Comparison of ENCODE assay signal across 10 cellular contexts in genomic region chr15:28919201-28919627, GRCh38. TPM values are rescaled to one million over a fixed set of nuclear protein-coding genes. Genes with fewer than 3 reads are reported as not detected.
DNase-seq lines count a peak whose midpoint lies in the region; ATAC-seq and TF ChIP-seq lines count a peak whose summit lies in the region.
"Had no signal": no experiment of that assay in that cellular context is flagged by ENCODE, and none has a peak within 500 bp of the region (broad histone marks: within the 10 kb centered on the region; RNA-seq: fewer than 3 reads in every experiment).

No MANE protein-coding gene starts in this region.

- intact Hi-C loops in activated CD4-positive, alpha-beta T cell treated with anti-CD3 and anti-CD28 coated beads for 36 hours (cut with DNase I, micrococcal nuclease): no loop called here
- intact Hi-C loops in CD14-positive monocyte (cut with micrococcal nuclease): no loop called here

- peaks cover 53% of the 10 kb centered on the region for H3K4me1 Mint-ChIP-seq in activated CD4-positive, alpha-beta T cell treated with anti-CD3 and anti-CD28 coated beads for 36 hours
- H3K4me1 Mint-ChIP-seq in type B pancreatic cell (ENCODE audit: unreplicated experiment): peaks cover 14% of the 10 kb centered on the region
- H3K4me1 Mint-ChIP-seq in CD14-positive monocyte: no peaks in the 10 kb centered on the region

- peak; percentile 77 for DNase-seq in activated CD4-positive, alpha-beta T cell treated with anti-CD3 and anti-CD28 coated beads for 36 hours
- no peak for DNase-seq in activated CD4-positive, alpha-beta T cell treated with anti-CD3 and anti-CD28 coated beads for 1 hour
- DNase-seq in activated CD8-positive, alpha-beta memory T cell treated with anti-CD3 and anti-CD28 coated beads for 24 hours: peak; percentile 75
- DNase-seq in left kidney (ENCODE audit: low read depth, low spot score) (peak; percentile 74), type B pancreatic cell (ENCODE audit: extremely low spot score, unreplicated experiment) (no peak), CD14-positive monocyte (ENCODE audit: low spot score) (no peak), medulla oblongata (ENCODE audit: extremely low spot score) (no peak)
- DNase-seq: GM23248, T1000 had no signal

- POLR2A ChIA-PET in activated CD4-positive, alpha-beta T cell treated with anti-CD3 and anti-CD28 coated beads for 36 hours (lab: Charles Lee): interaction anchor here (0.5 to 0.6 kb wide), 2 partner anchors 14 to 118 kb away, joined by 3 read pairs; no protein-coding TSS in a partner anchor

- H3K27me3 Mint-ChIP-seq in activated CD4-positive, alpha-beta T cell treated with anti-CD3 and anti-CD28 coated beads for 36 hours: no peaks in the 10 kb centered on the region
- H3K27me3 Mint-ChIP-seq in type B pancreatic cell: no peaks in the 10 kb centered on the region
- H3K27me3 Mint-ChIP-seq in CD14-positive monocyte (ENCODE audit: low read depth in 3 of 3): peaks cover 4 to 13% (median 7%) of the 10 kb centered on the region in 3 donors

- H3K9me3 Mint-ChIP-seq in activated CD4-positive, alpha-beta T cell treated with anti-CD3 and anti-CD28 coated beads for 36 hours (ENCODE audit: low read depth): no peaks in the 10 kb centered on the region
- no peaks in the 10 kb centered on the region for H3K9me3 Mint-ChIP-seq in type B pancreatic cell
- H3K9me3 Mint-ChIP-seq in CD14-positive monocyte: no peaks in the 10 kb centered on the region

- peak overlapping the region; percentile 65 for H3K4me3 Mint-ChIP-seq in activated CD4-positive, alpha-beta T cell treated with anti-CD3 and anti-CD28 coated beads for 36 hours
- peak overlapping the region; percentile 77 for H3K4me3 Mint-ChIP-seq in type B pancreatic cell
- H3K4me3 Mint-ChIP-seq in CD14-positive monocyte: no peak overlapping the region

- ATAC-seq in activated CD4-positive, alpha-beta T cell treated with anti-CD3 and anti-CD28 coated beads for 36 hours: peak; percentile 81
- ATAC-seq in GM21786 (IDR thresholded peaks at IDR 0.05; ENCODE audit: unreplicated experiment): no peak

- TF ChIP-seq CTCF in type B pancreatic cell (conservative IDR thresholded peaks at IDR 0.05) (no peak), CD14-positive monocyte (IDR thresholded peaks at IDR 0.05) (no peak)

- CTCF ChIA-PET in activated CD4-positive, alpha-beta T cell treated with anti-CD3 and anti-CD28 coated beads for 36 hours (lab: Charles Lee): interaction anchor here (0.6 to 3.1 kb wide), 4 partner anchors 10 to 171 kb away, joined by 3 to 11 read pairs (median 3); no protein-coding TSS in a partner anchor

- H3K27ac Mint-ChIP-seq in activated CD4-positive, alpha-beta T cell treated with anti-CD3 and anti-CD28 coated beads for 36 hours: peak overlapping the region; percentile 69
- H3K27ac Mint-ChIP-seq in type B pancreatic cell (peak overlapping the region; percentile 41), CD14-positive monocyte (no peak overlapping the region)

- H3K36me3 Mint-ChIP-seq in activated CD4-positive, alpha-beta T cell treated with anti-CD3 and anti-CD28 coated beads for 36 hours (ENCODE audit: low read depth): peaks cover 8% of the 10 kb centered on the region
- peaks cover 4% of the 10 kb centered on the region for H3K36me3 Mint-ChIP-seq in type B pancreatic cell
- H3K36me3 Mint-ChIP-seq in CD14-positive monocyte: no peaks in the 10 kb centered on the region

RNA-seq across cellular contexts. Expression of gene APBA2, which starts 33.4 kb away (rescaled TPM):
- total RNA-seq in activated CD4-positive, alpha-beta T cell treated with anti-CD3 and anti-CD28 coated beads for 36 hours: 10 to 100 TPM; 12.8 to 17.5 TPM
- 8.5 and 33.3 TPM in 2 replicates for total RNA-seq in type B pancreatic cell (ENCODE audit: low replicate concordance)
- polyA plus RNA-seq in CD14-positive monocyte: under 1 TPM in 1 of 2 donors, not detected in 1; 0.30 TPM

Comparison
In these comparisons a context has a peak if more than half of its experiments do, and no peak if none do; other contexts are left out.
1. DNase-seq: peak in activated CD4-positive, alpha-beta T cell treated with anti-CD3 and anti-CD28 coated beads for 36 hours (single experiment), activated CD8-positive, alpha-beta memory T cell treated with anti-CD3 and anti-CD28 coated beads for 24 hours (single experiment) and left kidney (single experiment); none in activated CD4-positive, alpha-beta T cell treated with anti-CD3 and anti-CD28 coated beads for 1 hour (single experiment), type B pancreatic cell (single experiment), CD14-positive monocyte (single experiment) and medulla oblongata (single experiment).
2. H3K27ac Mint-ChIP-seq: peak in activated CD4-positive, alpha-beta T cell treated with anti-CD3 and anti-CD28 coated beads for 36 hours (single experiment) and type B pancreatic cell (single experiment); none in CD14-positive monocyte (0 of 7).
3. H3K4me3 Mint-ChIP-seq: peak in activated CD4-positive, alpha-beta T cell treated with anti-CD3 and anti-CD28 coated beads for 36 hours (single experiment) and type B pancreatic cell (single experiment); none in CD14-positive monocyte (0 of 2).